ENCODE assay signal across 38 cellular contexts in the genomic region with DNA sequence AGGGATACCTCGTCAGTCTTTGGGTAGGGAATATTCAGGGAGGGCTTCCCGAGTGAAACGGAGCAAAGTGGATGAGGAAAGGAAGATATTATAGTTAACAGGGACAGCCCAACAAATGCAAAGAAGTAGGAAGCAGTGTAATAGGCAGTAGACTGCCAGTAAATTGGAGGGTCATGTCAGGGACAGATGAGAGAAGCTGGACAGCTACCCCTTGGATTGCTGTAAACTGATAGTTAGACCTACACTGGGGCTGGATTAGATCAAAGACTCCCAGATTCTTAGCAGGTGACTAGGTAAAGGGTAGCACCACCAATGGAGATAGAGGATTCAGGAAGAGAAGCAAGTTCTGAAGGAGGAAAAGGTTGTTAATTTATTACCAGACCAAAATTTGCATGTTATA. TPM values are rescaled to one million over a fixed set of nuclear protein-coding genes. Genes with fewer than 3 reads are reported as not detected.
"Had no signal": no experiment of that assay in that cellular context is flagged by ENCODE, and none has a peak within 500 bp of the region (broad histone marks: within the 10 kb centered on the region; RNA-seq: fewer than 3 reads in every experiment).

No MANE protein-coding gene starts in this region.

- H3K4me1 Mint-ChIP-seq: activated naive CD4-positive, alpha-beta T cell treated with anti-CD3 and anti-CD28 coated beads, Interleukin-2, amount 10 ng/mL, durations not matched to agents 7 days and 5 days; activated naive CD4-positive, alpha-beta T cell treated with anti-CD3 and anti-CD28 coated beads, Interleukin-2, amount 50 U/mL, for 24 hours; activated naive CD8-positive, alpha-beta T cell treated with anti-CD3 and anti-CD28 coated beads for 36 hours; activated naive CD8-positive, alpha-beta T cell treated with anti-CD3 and anti-CD28 coated beads, Interleukin-2, amount 10 ng/mL, durations not matched to agents 7 days and 5 days; activated naive CD8-positive, alpha-beta T cell treated with anti-CD3 and anti-CD28 coated beads, Interleukin-2, amount 50 U/mL, for 24 hours; activated T-helper 17 cell treated with anti-CD3 and anti-CD28 coated beads, Interleukin-2, amount 50 U/mL, for 72 hours; central memory CD8-positive, alpha-beta T cell had no signal

- H3K27ac Mint-ChIP-seq: activated naive CD4-positive, alpha-beta T cell treated with anti-CD3 and anti-CD28 coated beads for 36 hours; activated naive CD4-positive, alpha-beta T cell treated with anti-CD3 and anti-CD28 coated beads, Interleukin-2, amount 10 ng/mL, durations not matched to agents 7 days and 5 days; activated naive CD4-positive, alpha-beta T cell treated with anti-CD3 and anti-CD28 coated beads, Interleukin-2, amount 50 U/mL, for 24 hours; activated naive CD4-positive, alpha-beta T cell treated with anti-CD3 and anti-CD28 coated beads, Interleukin-2, amount 50 U/mL, for 72 hours; activated naive CD8-positive, alpha-beta T cell; activated naive CD8-positive, alpha-beta T cell treated with anti-CD3 and anti-CD28 coated beads for 36 hours; activated naive CD8-positive, alpha-beta T cell treated with anti-CD3 and anti-CD28 coated beads, Interleukin-2, amount 10 ng/mL, durations not matched to agents 7 days and 5 days; activated naive CD8-positive, alpha-beta T cell treated with anti-CD3 and anti-CD28 coated beads, Interleukin-2, amount 50 U/mL, for 24 hours; activated T-cell treated with anti-CD3 and anti-CD28 coated beads, Interleukin-2, amount 50 U/mL, for 24 hours; activated T-cell treated with anti-CD3 and anti-CD28 coated beads, Interleukin-2, amount 50 U/mL, for 72 hours; activated T-helper 1 cell treated with anti-CD3 and anti-CD28 coated beads, Interleukin-12 subunit alpha, Interleukin-12 subunit beta, Interleukin-2, Interleukin-4 antibody, amounts not matched to agents 30 ng/mL and 10 ng/mL and 1 ng/mL, durations not matched to agents 14 hours and 24 hours and 36 hours; activated T-helper 17 cell treated with anti-CD3 and anti-CD28 coated beads, Interleukin-2, amount 50 U/mL, for 72 hours; activated T-helper 2 cell treated with anti-CD3 and anti-CD28 coated beads, Interferon-gamma antibody, Interleukin-2, Interleukin-4, amounts not matched to agents 10 μg/mL and 5 μg/mL and 100 μg/mL, durations not matched to agents 14 hours and 24 hours and 36 hours; brain had no signal

- ATAC-seq: activated naive CD4-positive, alpha-beta T cell treated with anti-CD3 and anti-CD28 coated beads, Interleukin-2, amount 50 U/mL, for 72 hours; activated naive CD8-positive, alpha-beta T cell treated with anti-CD3 and anti-CD28 coated beads, Interleukin-2, amount 50 U/mL, for 24 hours; activated T-cell treated with anti-CD3 and anti-CD28 coated beads, Interleukin-2, amount 50 U/mL, for 4 hours; activated T-cell treated with anti-CD3 and anti-CD28 coated beads, Interleukin-2, amount 50 U/mL, for 72 hours; activated T-helper 17 cell treated with anti-CD3 and anti-CD28 coated beads, Interleukin-2, amount 50 U/mL, for 72 hours; body of pancreas had no signal

- H3K36me3 ChIP-seq: adrenal gland, brain microvascular endothelial cell, breast epithelium, cardiac muscle cell had no signal

- H3K4me1 ChIP-seq: adrenal gland, ascending aorta, body of pancreas, breast epithelium had no signal

- H3K9me3 Mint-ChIP-seq: activated naive CD8-positive, alpha-beta T cell treated with anti-CD3 and anti-CD28 coated beads, Interleukin-2, amount 10 ng/mL, durations not matched to agents 7 days and 5 days; activated T-cell treated with anti-CD3 and anti-CD28 coated beads, Interleukin-2, amount 50 U/mL, for 72 hours; activated T-helper 1 cell treated with anti-CD3 and anti-CD28 coated beads, Interleukin-12 subunit alpha, Interleukin-12 subunit beta, Interleukin-2, Interleukin-4 antibody, amounts not matched to agents 30 ng/mL and 10 ng/mL and 1 ng/mL, durations not matched to agents 14 hours and 24 hours and 36 hours; activated T-helper 2 cell treated with anti-CD3 and anti-CD28 coated beads, Interferon-gamma antibody, Interleukin-2, Interleukin-4, amounts not matched to agents 10 μg/mL and 5 μg/mL and 100 μg/mL, durations not matched to agents 14 hours and 24 hours and 36 hours had no signal

- H3K4me3 Mint-ChIP-seq: activated naive CD4-positive, alpha-beta T cell treated with anti-CD3 and anti-CD28 coated beads for 36 hours; activated naive CD4-positive, alpha-beta T cell treated with anti-CD3 and anti-CD28 coated beads, Interleukin-2, amount 10 ng/mL, durations not matched to agents 7 days and 5 days; activated naive CD4-positive, alpha-beta T cell treated with anti-CD3 and anti-CD28 coated beads, Interleukin-2, amount 50 U/mL, for 24 hours; activated naive CD8-positive, alpha-beta T cell; activated naive CD8-positive, alpha-beta T cell treated with anti-CD3 and anti-CD28 coated beads for 36 hours; activated naive CD8-positive, alpha-beta T cell treated with anti-CD3 and anti-CD28 coated beads, Interleukin-2, amount 10 ng/mL, durations not matched to agents 7 days and 5 days; activated naive CD8-positive, alpha-beta T cell treated with anti-CD3 and anti-CD28 coated beads, Interleukin-2, amount 50 U/mL, for 24 hours; activated T-cell treated with anti-CD3 and anti-CD28 coated beads, Interleukin-2, amount 50 U/mL, for 24 hours; activated T-cell treated with anti-CD3 and anti-CD28 coated beads, Interleukin-2, amount 50 U/mL, for 4 hours; activated T-cell treated with anti-CD3 and anti-CD28 coated beads, Interleukin-2, amount 50 U/mL, for 72 hours; activated T-helper 1 cell treated with anti-CD3 and anti-CD28 coated beads, Interleukin-12 subunit alpha, Interleukin-12 subunit beta, Interleukin-2, Interleukin-4 antibody, amounts not matched to agents 30 ng/mL and 10 ng/mL and 1 ng/mL, durations not matched to agents 14 hours and 24 hours and 36 hours; activated T-helper 17 cell treated with anti-CD3 and anti-CD28 coated beads, Interleukin-2, amount 50 U/mL, for 72 hours; brain; central memory CD8-positive, alpha-beta T cell had no signal

- DNase-seq: activated effector memory CD4-positive, alpha-beta T cell treated with anti-CD3 and anti-CD28 coated beads, Interleukin-2, amount 50 U/mL, for 16 hours; activated effector memory CD4-positive, alpha-beta T cell treated with Interleukin-2 at 50 U/mL for 16 hours; activated gamma-delta T cell; activated gamma-delta T cell treated with Interleukin-2 at 50 U/mL for 16 hours; activated naive CD4-positive, alpha-beta T cell; activated naive CD4-positive, alpha-beta T cell treated with anti-CD3 and anti-CD28 coated beads for 36 hours; activated naive CD4-positive, alpha-beta T cell treated with anti-CD3 and anti-CD28 coated beads, Interleukin-2, amount 10 ng/mL, durations not matched to agents 7 days and 5 days; activated naive CD4-positive, alpha-beta T cell treated with anti-CD3 and anti-CD28 coated beads, Interleukin-2, amount 50 U/mL, for 16 hours; activated naive CD4-positive, alpha-beta T cell treated with Interleukin-2 at 50 U/mL for 16 hours; activated naive CD8-positive, alpha-beta T cell treated with anti-CD3 and anti-CD28 coated beads for 36 hours; activated naive CD8-positive, alpha-beta T cell treated with anti-CD3 and anti-CD28 coated beads, Interleukin-2, amount 10 ng/mL, durations not matched to agents 7 days and 5 days; activated naive CD8-positive, alpha-beta T cell treated with anti-CD3 and anti-CD28 coated beads, Interleukin-2, amount 50 U/mL, for 24 hours; activated T-cell treated with anti-CD3 and anti-CD28 coated beads, Interleukin-2, amount 50 U/mL, for 1 hour; activated T-cell treated with anti-CD3 and anti-CD28 coated beads, Interleukin-2, amount 50 U/mL, for 24 hours; activated T-cell treated with anti-CD3 and anti-CD28 coated beads, Interleukin-2, amount 50 U/mL, for 4 hours; activated T-cell treated with anti-CD3 and anti-CD28 coated beads, Interleukin-2, amount 50 U/mL, for 48 hours; activated T-cell treated with anti-CD3 and anti-CD28 coated beads, Interleukin-2, amount 50 U/mL, for 72 hours; adrenal gland; amniotic stem cell; amygdala; anterior cingulate cortex; aorta; body of pancreas; brain microvascular endothelial cell; caudate nucleus; central memory CD4-positive, alpha-beta T cell; cerebellar nuclear complex had no signal

- H3K27me3 ChIP-seq: adrenal gland, ascending aorta, body of pancreas, brain microvascular endothelial cell, breast epithelium, cardiac muscle cell had no signal

- H3K4me3 ChIP-seq: adrenal gland, ascending aorta, body of pancreas, breast epithelium, cardiac muscle cell had no signal

- H3K27me3 Mint-ChIP-seq: activated naive CD4-positive, alpha-beta T cell treated with anti-CD3 and anti-CD28 coated beads, Interleukin-2, amount 10 ng/mL, durations not matched to agents 7 days and 5 days; activated naive CD4-positive, alpha-beta T cell treated with anti-CD3 and anti-CD28 coated beads, Interleukin-2, amount 50 U/mL, for 24 hours; activated naive CD8-positive, alpha-beta T cell treated with anti-CD3 and anti-CD28 coated beads for 36 hours; activated naive CD8-positive, alpha-beta T cell treated with anti-CD3 and anti-CD28 coated beads, Interleukin-2, amount 50 U/mL, for 24 hours; activated T-cell treated with anti-CD3 and anti-CD28 coated beads, Interleukin-2, amount 50 U/mL, for 24 hours; brain; central memory CD8-positive, alpha-beta T cell had no signal

- H3K27ac ChIP-seq: adrenal gland, ascending aorta, body of pancreas, brain microvascular endothelial cell, breast epithelium, cardiac muscle cell had no signal

- H3K36me3 Mint-ChIP-seq: activated naive CD4-positive, alpha-beta T cell treated with anti-CD3 and anti-CD28 coated beads, Interleukin-2, amount 10 ng/mL, durations not matched to agents 7 days and 5 days; activated naive CD4-positive, alpha-beta T cell treated with anti-CD3 and anti-CD28 coated beads, Interleukin-2, amount 50 U/mL, for 24 hours; activated naive CD4-positive, alpha-beta T cell treated with anti-CD3 and anti-CD28 coated beads, Interleukin-2, amount 50 U/mL, for 72 hours; activated naive CD8-positive, alpha-beta T cell; activated naive CD8-positive, alpha-beta T cell treated with anti-CD3 and anti-CD28 coated beads, Interleukin-2, amount 10 ng/mL, durations not matched to agents 7 days and 5 days had no signal

- H3K9me3 ChIP-seq: adrenal gland, body of pancreas had no signal

RNA-seq across cellular contexts. Expression of a gene that starts 48.0 kb away (rescaled TPM):
- total RNA-seq: activated naive CD4-positive, alpha-beta T cell treated with anti-CD3 and anti-CD28 coated beads for 36 hours; activated naive CD8-positive, alpha-beta T cell treated with anti-CD3 and anti-CD28 coated beads for 36 hours; activated naive CD8-positive, alpha-beta T cell treated with anti-CD3 and anti-CD28 coated beads, Interleukin-2, amount 10 ng/mL, durations not matched to agents 7 days and 5 days; activated T-helper 1 cell treated with anti-CD3 and anti-CD28 coated beads, Interleukin-12 subunit alpha, Interleukin-12 subunit beta, Interleukin-2, Interleukin-4 antibody, amounts not matched to agents 30 ng/mL and 10 ng/mL and 1 ng/mL, durations not matched to agents 14 hours and 24 hours and 36 hours; activated T-helper 17 cell treated with anti-CD3 and anti-CD28 coated beads, Interleukin-2, amount 50 U/mL, for 72 hours had no signal
